In the genomic region with DNA sequence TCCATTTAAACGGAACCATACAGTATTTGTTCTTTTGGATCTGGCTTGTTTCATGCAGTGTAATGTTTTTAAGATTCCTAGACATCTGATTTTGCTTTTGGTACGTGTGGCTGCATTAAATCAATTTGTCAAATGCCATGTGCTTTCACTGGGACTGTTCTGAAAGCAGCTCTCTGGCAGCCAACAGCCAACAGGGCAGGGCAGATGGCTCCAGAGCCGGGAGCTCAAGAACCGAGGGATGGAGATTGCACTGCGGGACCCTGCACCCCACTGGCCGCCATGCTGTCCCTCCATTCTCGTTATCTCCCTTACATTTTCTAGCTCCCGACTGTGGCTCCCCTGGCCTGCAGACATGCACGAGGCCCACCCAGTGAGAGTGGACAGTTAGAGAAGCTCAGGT, we compare ENCODE assay signal across 25 cellular contexts. TPM values are rescaled to one million over a fixed set of nuclear protein-coding genes. Genes with fewer than 3 reads are reported as not detected.
"Had no signal": no experiment of that assay in that cellular context is flagged by ENCODE, and none has a peak within 500 bp of the region (broad histone marks: within the 10 kb centered on the region; RNA-seq: fewer than 3 reads in every experiment).

No MANE protein-coding gene starts in this region.

- ATAC-seq: left lung; lower lobe of right lung; naive thymus-derived CD8-positive, alpha-beta T cell; right lobe of liver; stimulated activated memory B cell treated with anti-CD40 and anti-IgM and Interleukin-4, amounts not matched to agents 10 μg/mL and 1 μg/mL and 100 μg/mL, for 72 hours; stimulated activated naive CD8-positive, alpha-beta T cell treated with anti-CD3 and anti-CD28 coated beads, Interleukin-15, amount 100 ng/mL, for 72 hours had no signal

- H3K4me1 ChIP-seq: left lung, lower lobe of right lung, tibial nerve, uterus had no signal

- H3K27ac ChIP-seq: left lung, lower lobe of right lung, neutrophil, ovary, right atrium auricular region, right lobe of liver, tibial nerve, uterus had no signal

- H3K9me3 ChIP-seq: left lung, lower lobe of right lung, neutrophil, ovary, right atrium auricular region, right lobe of liver, tibial nerve, uterus had no signal

- H3K27me3 ChIP-seq: neutrophil, ovary, right atrium auricular region, right lobe of liver, uterus had no signal

- H3K4me2 ChIP-seq: smooth muscle cell had no signal

- H3K36me3 ChIP-seq: left lung, lower lobe of right lung, neutrophil, ovary, right atrium auricular region, right lobe of liver, tibial nerve, uterus had no signal

- H3K4me3 ChIP-seq: left lung, lower lobe of right lung, ovary, right atrium auricular region, right lobe of liver, smooth muscle cell, tibial nerve, uterus had no signal

- DNase-seq: hypothalamus; immature natural killer cell; kidney; left colon; left lung; lower lobe of right lung; mammary epithelial cell; mesenchymal stem cell; naive thymus-derived CD8-positive, alpha-beta T cell; occipital lobe; ovary; right lobe of liver; stimulated activated CD4-positive, alpha-beta T cell treated with anti-CD3 and anti-CD28 coated beads, Interleukin-1b, Interleukin-23, amount 100 ng/mL, for 48 hours; stimulated activated CD4-positive, alpha-beta T cell treated with anti-CD3 and anti-CD28 coated beads, Interleukin-2, amount 100 ng/mL, for 48 hours; stimulated activated CD4-positive, alpha-beta T cell treated with anti-CD3 and anti-CD28 coated beads, Interleukin-4, amount 100 ng/mL, for 4 hours; stimulated activated CD8-positive, alpha-beta memory T cell treated with anti-CD3 and anti-CD28 coated beads, Interleukin-4, amount 100 ng/mL, for 48 hours; stimulated activated naive CD4-positive, alpha-beta T cell treated with Interleukin-2 at 50 U/mL for 16 hours; stimulated activated naive CD8-positive, alpha-beta T cell treated with anti-CD3 and anti-CD28 coated beads, Interleukin-15, amount 100 ng/mL, for 72 hours; substantia nigra; uterus had no signal

RNA-seq across cellular contexts. Expression of a gene that starts 33.4 kb away (rescaled TPM):
- polyA plus RNA-seq: immature natural killer cell; naive thymus-derived CD8-positive, alpha-beta T cell had no signal

RNA-seq across cellular contexts. Expression of a gene that starts 54.0 kb away (rescaled TPM):
- polyA plus RNA-seq: immature natural killer cell had no signal
